31 cellular contexts compared by ENCODE assay signal in the genomic region with DNA sequence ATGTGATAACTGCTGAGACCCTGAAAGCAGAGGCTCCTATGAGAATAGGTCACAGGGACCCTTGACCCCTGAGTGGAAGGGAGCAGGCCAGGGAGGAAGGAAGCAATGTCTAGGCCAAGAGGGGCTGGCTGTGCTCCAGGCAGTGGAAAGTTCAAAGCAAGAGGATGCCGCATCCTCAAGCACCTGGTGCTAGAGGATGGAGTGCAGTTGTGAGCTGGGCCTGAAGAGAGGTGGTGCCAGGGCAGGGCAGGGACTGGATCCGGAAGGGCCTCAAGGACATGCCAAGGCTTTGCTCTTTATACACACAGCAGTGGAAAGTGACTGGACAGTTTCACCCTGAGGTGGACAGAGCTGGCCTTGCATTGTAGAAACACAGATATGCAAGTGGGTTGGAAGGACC.
"Had no signal": no experiment of that assay in that cellular context is flagged by ENCODE, and none has a peak within 500 bp of the region (broad histone marks: within the 10 kb centered on the region; RNA-seq: fewer than 3 reads in every experiment).

No MANE protein-coding gene starts in this region.

- H3K27ac Mint-ChIP-seq: activated B cell treated with CpG ODN at 0.5 μM for 24 hours; activated CD4-positive, alpha-beta memory T cell treated with anti-CD3 and anti-CD28 coated beads, Interleukin-2, amount 10 ng/mL, durations not matched to agents 7 days and 5 days; activated CD4-positive, alpha-beta T cell treated with anti-CD3 and anti-CD28 coated beads, Interleukin-2, amount 10 ng/mL, durations not matched to agents 7 days and 5 days; activated naive CD4-positive, alpha-beta T cell treated with anti-CD3 and anti-CD28 coated beads, Interleukin-2, amount 10 ng/mL, durations not matched to agents 7 days and 5 days; activated naive CD4-positive, alpha-beta T cell treated with anti-CD3 and anti-CD28 coated beads, Interleukin-2, amount 50 U/mL, for 72 hours; activated naive CD8-positive, alpha-beta T cell treated with anti-CD3 and anti-CD28 coated beads, Interleukin-2, amount 10 ng/mL, durations not matched to agents 7 days and 5 days; activated T-cell treated with anti-CD3 and anti-CD28 coated beads, Interleukin-2, amount 50 U/mL, for 24 hours; activated T-cell treated with anti-CD3 and anti-CD28 coated beads, Interleukin-2, amount 50 U/mL, for 72 hours; brain; T-helper 17 cell; T-helper 2 cell treated with Interferon-gamma antibody and Interleukin-4, amounts not matched to agents 5 μg/mL and 100 μg/mL, for 36 hours had no signal

- ATAC-seq: activated CD4-positive, CD25-positive, alpha-beta regulatory T cell treated with anti-CD3 and anti-CD28 coated beads, Interleukin-2, amount 50 U/mL, for 24 hours; activated naive CD4-positive, alpha-beta T cell treated with anti-CD3 and anti-CD28 coated beads, Interleukin-2, amount 50 U/mL, for 72 hours; activated T-cell treated with anti-CD3 and anti-CD28 coated beads, Interleukin-2, amount 50 U/mL, for 72 hours; gastroesophageal sphincter; T-helper 17 cell had no signal

- H3K27me3 ChIP-seq: ascending aorta, breast epithelium, cardiac muscle cell, colonic mucosa, esophagus squamous epithelium, gastroesophageal sphincter had no signal

- H3K9me3 Mint-ChIP-seq: activated CD4-positive, alpha-beta memory T cell treated with anti-CD3 and anti-CD28 coated beads, Interleukin-2, amount 10 ng/mL, durations not matched to agents 7 days and 5 days; activated naive CD4-positive, alpha-beta T cell treated with anti-CD3 and anti-CD28 coated beads, Interleukin-2, amount 10 ng/mL, durations not matched to agents 7 days and 5 days; T-helper 2 cell treated with Interferon-gamma antibody and Interleukin-4, amounts not matched to agents 5 μg/mL and 100 μg/mL, for 36 hours had no signal

- H3K4me3 ChIP-seq: ascending aorta, breast epithelium, cardiac muscle cell, colonic mucosa, esophagus squamous epithelium, gastroesophageal sphincter had no signal

- H3K36me3 ChIP-seq: breast epithelium, cardiac muscle cell, colonic mucosa, WERI-Rb-1 had no signal

- H3K4me1 ChIP-seq: ascending aorta, breast epithelium, colonic mucosa, esophagus squamous epithelium, gastroesophageal sphincter had no signal

- H3K9me3 ChIP-seq: ascending aorta, breast epithelium, colonic mucosa, esophagus squamous epithelium, gastroesophageal sphincter had no signal

- H3K36me3 Mint-ChIP-seq: activated naive CD4-positive, alpha-beta T cell treated with anti-CD3 and anti-CD28 coated beads, Interleukin-2, amount 10 ng/mL, durations not matched to agents 7 days and 5 days; activated naive CD8-positive, alpha-beta T cell treated with anti-CD3 and anti-CD28 coated beads, Interleukin-2, amount 10 ng/mL, durations not matched to agents 7 days and 5 days; brain had no signal

- H3K27ac ChIP-seq: breast epithelium, cardiac muscle cell, colonic mucosa, epithelial cell of prostate, esophagus squamous epithelium, gastroesophageal sphincter, WERI-Rb-1 had no signal

- H3K4me3 Mint-ChIP-seq: activated B cell treated with CpG ODN at 0.5 μM for 24 hours; activated CD4-positive, alpha-beta memory T cell treated with anti-CD3 and anti-CD28 coated beads, Interleukin-2, amount 10 ng/mL, durations not matched to agents 7 days and 5 days; activated CD4-positive, alpha-beta T cell treated with anti-CD3 and anti-CD28 coated beads, Interleukin-2, amount 10 ng/mL, durations not matched to agents 7 days and 5 days; activated naive CD4-positive, alpha-beta T cell treated with anti-CD3 and anti-CD28 coated beads, Interleukin-2, amount 10 ng/mL, durations not matched to agents 7 days and 5 days; activated naive CD8-positive, alpha-beta T cell treated with anti-CD3 and anti-CD28 coated beads, Interleukin-2, amount 10 ng/mL, durations not matched to agents 7 days and 5 days; activated T-cell treated with anti-CD3 and anti-CD28 coated beads, Interleukin-2, amount 50 U/mL, for 24 hours; activated T-cell treated with anti-CD3 and anti-CD28 coated beads, Interleukin-2, amount 50 U/mL, for 72 hours; brain; T-helper 17 cell; T-helper 2 cell treated with Interferon-gamma antibody and Interleukin-4, amounts not matched to agents 5 μg/mL and 100 μg/mL, for 36 hours had no signal

- H3K4me1 Mint-ChIP-seq: activated B cell treated with CpG ODN at 0.5 μM for 24 hours; activated CD4-positive, alpha-beta memory T cell treated with anti-CD3 and anti-CD28 coated beads, Interleukin-2, amount 10 ng/mL, durations not matched to agents 7 days and 5 days; activated CD4-positive, alpha-beta T cell treated with anti-CD3 and anti-CD28 coated beads, Interleukin-2, amount 10 ng/mL, durations not matched to agents 7 days and 5 days; activated naive CD4-positive, alpha-beta T cell treated with anti-CD3 and anti-CD28 coated beads, Interleukin-2, amount 10 ng/mL, durations not matched to agents 7 days and 5 days; brain; T-helper 17 cell had no signal

- DNase-seq: activated B cell treated with CpG ODN at 0.5 μM for 24 hours; activated CD4-positive, alpha-beta memory T cell treated with anti-CD3 and anti-CD28 coated beads, Interleukin-2, amount 10 ng/mL, durations not matched to agents 7 days and 5 days; activated CD4-positive, alpha-beta T cell treated with anti-CD3 and anti-CD28 coated beads, Interleukin-2, amount 10 ng/mL, durations not matched to agents 7 days and 5 days; activated CD4-positive, alpha-beta T cell treated with anti-CD3 and anti-CD28 coated beads, Interleukin-2, amount 50 U/mL, for 4 hours; activated CD8-positive, alpha-beta memory T cell treated with anti-CD3 and anti-CD28 coated beads, Interleukin-2, amount 50 U/mL, for 48 hours; activated gamma-delta T cell; activated naive CD4-positive, alpha-beta T cell; activated naive CD4-positive, alpha-beta T cell treated with anti-CD3 and anti-CD28 coated beads, Interleukin-2, amount 10 ng/mL, durations not matched to agents 7 days and 5 days; activated naive CD8-positive, alpha-beta T cell treated with anti-CD3 and anti-CD28 coated beads, Interleukin-2, amount 10 ng/mL, durations not matched to agents 7 days and 5 days; activated T-cell treated with anti-CD3 and anti-CD28 coated beads for 4 hours; activated T-cell treated with anti-CD3 and anti-CD28 coated beads, Interleukin-2, amount 50 U/mL, for 24 hours; activated T-cell treated with anti-CD3 and anti-CD28 coated beads, Interleukin-2, amount 50 U/mL, for 72 hours; central memory CD4-positive, alpha-beta T cell; cerebellar nuclear complex; colonic mucosa; effector CD8-positive, alpha-beta T cell; esophagus squamous epithelium; foreskin melanocyte; T-helper 1 cell; T-helper 17 cell; T1000; WERI-Rb-1 had no signal
